12 cellular contexts compared by ENCODE assay signal in genomic region chr19:35168261-35168660, GRCh38. TPM values are rescaled to one million over a fixed set of nuclear protein-coding genes. Genes with fewer than 3 reads are reported as not detected.
DNase-seq lines count a peak whose midpoint lies in the region; ATAC-seq and TF ChIP-seq lines count a peak whose summit lies in the region.
"Had no signal": no experiment of that assay in that cellular context is flagged by ENCODE, and none has a peak within 500 bp of the region (broad histone marks: within the 10 kb centered on the region; RNA-seq: fewer than 3 reads in every experiment).

No MANE protein-coding gene starts in this region.

- intact Hi-C loops in OCI-LY7 (cut with micrococcal nuclease; ENCODE audit: unreplicated experiment) = no loop called here

- H3K36me3 Mint-ChIP-seq in T-cell = peaks cover 51% of the 10 kb centered on the region

- no peak overlapping the region for H2AFZ ChIP-seq in OCI-LY7 (ENCODE audit: low read length)

- BruUV-seq in OCI-LY7 (replicated peaks; lab: Mats Ljungman, UMichigan) = no TSS peak

- CTCF ChIA-PET in T-cell (lab: Charles Lee) (no interaction called here), OCI-LY7 (lab: Charles Lee; ENCODE audit: unreplicated experiment) (interaction anchor here (1.1 kb wide), 1 partner anchor 35 kb away, joined by 3 read pairs; no protein-coding TSS in a partner anchor)

- no peaks in the 10 kb centered on the region for H4K20me1 ChIP-seq in OCI-LY7 (ENCODE audit: insufficient read depth, low read length)

- no peaks in the 10 kb centered on the region for H3K27me3 Mint-ChIP-seq in T-cell

- H3K4me1 Mint-ChIP-seq in T-cell = peaks cover 54 to 56% (median 55%) of the 10 kb centered on the region in 3 donors

- H3K4me3 Mint-ChIP-seq in T-cell = no peak overlapping the region

- H3K4me2 ChIP-seq in OCI-LY7 (ENCODE audit: low read length) = no peak overlapping the region

- H3K4me3 ChIP-seq in AG10803 (ENCODE audit: low read length) (no peak overlapping the region), fibroblast of mammary gland (ENCODE audit: control insufficient read depth, low read depth, low read length) (no peak overlapping the region), OCI-LY7 (ENCODE audit: low read depth, low read length, poor library complexity, severe bottlenecking) (no peak overlapping the region)
- H3K4me3 ChIP-seq: lung, SJSA1 had no signal

- H3K27ac Mint-ChIP-seq in T-cell = peak overlapping the region; percentile 93 to 97

- peaks cover 0 to 15% (median 6%) of the 10 kb centered on the region in 3 donors for H3K9me3 Mint-ChIP-seq in T-cell

- no peak for DNase-seq in AG10803 (ENCODE audit: low read depth)
- peak; percentile 72 for DNase-seq in EL
- DNase-seq in T-cell = no peak
- peak; percentile 23 for DNase-seq in fibroblast of mammary gland (ENCODE audit: low read depth)
- no peak for DNase-seq in OCI-LY7 (ENCODE audit: low spot score)
- no peak for DNase-seq in UCSD-AML1 (lab: John Stamatoyannopoulos, UW; ENCODE audit: unreplicated experiment)
- DNase-seq in HCEC 1CT = no peak
- DNase-seq: Caco-2, NCI-H446 had no signal

- H3K79me2 ChIP-seq in OCI-LY7 (ENCODE audit: insufficient read depth, low read depth, low read length) = no peaks in the 10 kb centered on the region

- peaks cover 20% of the 10 kb centered on the region; the same call in 1 of the 2 replicates for H3K9me3 ChIP-seq in OCI-LY7 (ENCODE audit: low read length)

- TF ChIP-seq CTCF in AG10803 (conservative IDR thresholded peaks at IDR 0.05; ENCODE audit: low read length) = 0 out of 2 replicates have a peak, but pooled peaks have one; percentile 11
- peak; percentile 9 for TF ChIP-seq CTCF in fibroblast of mammary gland (conservative IDR thresholded peaks at IDR 0.05; ENCODE audit: control insufficient read depth, insufficient read depth, low read depth, low read length)
- TF ChIP-seq CTCF in OCI-LY7 (conservative IDR thresholded peaks at IDR 0.05; ENCODE audit: low read length) = no peak

- no peak overlapping the region for H3K27ac ChIP-seq in OCI-LY7 (ENCODE audit: low read depth, low read length, poor library complexity, severe bottlenecking)
- H3K27ac ChIP-seq: SJSA1 had no signal

- H3K36me3 ChIP-seq in OCI-LY7 (ENCODE audit: insufficient read depth, low read length) = peaks cover 79% of the 10 kb centered on the region

- H3K4me1 ChIP-seq in OCI-LY7 (ENCODE audit: insufficient read depth, low read length, poor library complexity, severe bottlenecking) = no peaks in the 10 kb centered on the region
- H3K4me1 ChIP-seq: SJSA1 had no signal

- POLR2A ChIA-PET in T-cell (lab: Charles Lee) = interaction anchor here in 1 of 2 donors (0.7 kb wide), 1 partner anchor 32 kb away, joined by 3 read pairs; no protein-coding TSS in a partner anchor
- POLR2A ChIA-PET in OCI-LY7 (lab: Charles Lee) = interaction anchor here (0.5 to 0.9 kb wide), 3 partner anchors 26 to 209 kb away, joined by 3 read pairs; no protein-coding TSS in a partner anchor

- no peaks in the 10 kb centered on the region for H3K9me2 ChIP-seq in OCI-LY7 (ENCODE audit: insufficient read depth, low read length)

- ATAC-seq in T-cell (replicated peaks in 1 of 4) = no peak
- no peak for ATAC-seq in GM21717 (IDR thresholded peaks at IDR 0.05; ENCODE audit: unreplicated experiment)

RNA-seq across cellular contexts. Expression of gene FXYD5, which starts 13.7 kb away (rescaled TPM):
- total RNA-seq in T-cell = 100 to 1,000 TPM; 440 to 616 (median 504) TPM
- 76.8 and 82.1 TPM in 2 replicates for total RNA-seq in OCI-LY7 (2014; rRNA removed; shearing (Covaris generic))
- total RNA-seq in OCI-LY7 (2022) = 147 and 155 TPM in 2 replicates

RNA-seq across cellular contexts. Expression of gene FXYD7, which starts 25.2 kb away (rescaled TPM):
- 10 to 100 TPM in 4 of 5 donors, 1 to 10 TPM in 1; 8.8 to 24.0 (median 12.6) TPM for total RNA-seq in T-cell
- total RNA-seq in OCI-LY7 (2014; rRNA removed; shearing (Covaris generic)) = 0.50 and 1.2 TPM in 2 replicates
- total RNA-seq in OCI-LY7 (2022) = 6.1 and 6.3 TPM in 2 replicates
- total RNA-seq: Caco-2, lung, SJSA1 had no signal

RNA-seq across cellular contexts. Expression of gene FXYD1, which starts 29.6 kb away (rescaled TPM):
- total RNA-seq in T-cell = 1 to 10 TPM in 4 of 5 donors, under 1 TPM in 1; 0.70 to 7.7 (median 4.8) TPM
- 0.57 and 1.8 TPM in 2 replicates for total RNA-seq in OCI-LY7 (2014; rRNA removed; shearing (Covaris generic))
- 5.5 and 11.5 TPM in 2 replicates for total RNA-seq in OCI-LY7 (2022)
- total RNA-seq: Caco-2, SJSA1 had no signal

RNA-seq across cellular contexts. Expression of gene LGI4, which starts 33.4 kb away (rescaled TPM):
- total RNA-seq in T-cell = 1 to 10 TPM in 1 of 5 donors, under 1 TPM in 4; 0.15 to 1.1 (median 0.89) TPM
- total RNA-seq in OCI-LY7 (2014; rRNA removed; shearing (Covaris generic)) = 0.28 and 1.1 TPM in 2 replicates
- total RNA-seq in OCI-LY7 (2022) = 2.7 and 5.9 TPM in 2 replicates
- total RNA-seq: SJSA1 had no signal

RNA-seq across cellular contexts. Expression of gene FXYD3, which starts 52.6 kb away (rescaled TPM):
- 1 to 10 TPM in 1 of 5 donors, under 1 TPM in 1, not detected in 3; 0.79 to 1.1 TPM for total RNA-seq in T-cell
- 0.35 TPM in 1 of 2 replicates, not detected in the other for total RNA-seq in OCI-LY7 (2014; rRNA removed; shearing (Covaris generic))
- total RNA-seq in OCI-LY7 (2022) = 0.88 TPM in 1 of 2 replicates, not detected in the other
- total RNA-seq: SJSA1 had no signal

Comparison
In these comparisons a context has a peak if more than half of its experiments do, and no peak if none do; other contexts are left out.
1. DNase-seq: peak in EL (single experiment) and fibroblast of mammary gland (single experiment); none in AG10803 (single experiment), T-cell (0 of 34), OCI-LY7 (single experiment), UCSD-AML1 (single experiment) and HCEC 1CT (single experiment).